22 cellular contexts compared by ENCODE assay signal in genomic region chr5:144202072-144202471, GRCh38. TPM values are rescaled to one million over a fixed set of nuclear protein-coding genes. Genes with fewer than 3 reads are reported as not detected.
DNase-seq lines count a peak whose midpoint lies in the region; ATAC-seq, FAIRE-seq and TF ChIP-seq lines count a peak whose summit lies in the region.
"Had no signal": no experiment of that assay in that cellular context is flagged by ENCODE, and none has a peak within 500 bp of the region (broad histone marks: within the 10 kb centered on the region; RNA-seq: fewer than 3 reads in every experiment).

No MANE protein-coding gene starts in this region.

- H3K27me3 ChIP-seq in endothelial cell of umbilical vein (ENCODE audit: control insufficient read depth in 2 of 2, insufficient read depth in 2 of 2, low read length in 2 of 2) (no peaks in the 10 kb centered on the region), neural cell (ENCODE audit: insufficient read depth, low read depth, low read length) (no peaks in the 10 kb centered on the region)
- H3K27me3 ChIP-seq: brain microvascular endothelial cell had no signal

- H3K27ac ChIP-seq in endothelial cell of umbilical vein (ENCODE audit: insufficient read depth, low read depth, low read length) (no peak overlapping the region), neural cell (ENCODE audit: low read length) (no peak overlapping the region)
- H3K27ac ChIP-seq: brain microvascular endothelial cell, esophagus squamous epithelium, lower lobe of right lung, SJSA1, tibial nerve had no signal

- POLR2A ChIA-PET in endothelial cell of umbilical vein (lab: Charles Lee) = no interaction called here

- no peak overlapping the region for H3K4me3 ChIP-seq in endothelial cell of umbilical vein (replicated peaks in 1 of 3; ENCODE audit: insufficient read depth in 1 of 3, low read depth in 1 of 3, low read length in 3 of 3)
- H3K4me3 ChIP-seq in neural cell (ENCODE audit: low read length) = no peak overlapping the region
- H3K4me3 ChIP-seq: esophagus squamous epithelium, lower lobe of right lung, SJSA1, tibial nerve had no signal

- DNase-seq in G401 (ENCODE audit: low spot score) (peak; percentile 12), NCI-H2029 (lab: John Stamatoyannopoulos, UW) (peak; percentile 69), endothelial cell of umbilical vein (ENCODE audit: low read depth, low spot score) (peak; percentile 33), GM19239 (ENCODE audit: insufficient read length, low spot score) (no peak), epidermal melanocyte (ENCODE audit: insufficient read length, low spot score) (no peak)
- DNase-seq: activated CD4-positive, alpha-beta T cell treated with anti-CD3 and anti-CD28 coated beads for 4 hours; activated CD8-positive, alpha-beta memory T cell treated with anti-CD3 and anti-CD28 coated beads, Interleukin-2, amount 50 U/mL, for 48 hours; activated naive CD4-positive, alpha-beta T cell treated with anti-CD3 and anti-CD28 coated beads, Interleukin-2, amount 10 ng/mL, durations not matched to agents 7 days and 5 days; brain microvascular endothelial cell; CD4-positive, CD25-positive, alpha-beta regulatory T cell; esophagus squamous epithelium; lower lobe of right lung; NCI-H2081 treated with DMSO at 0.1 percent for 48 hours; stimulated activated CD4-positive, alpha-beta T cell treated with anti-CD3 and anti-CD28 coated beads, Interleukin-4, amount 100 ng/mL, for 1 hour; T-helper 9 cell had no signal

- FAIRE-seq in endothelial cell of umbilical vein (lab: Jason Lieb, UNC) (no peak), GM19239 (lab: Jason Lieb, UNC) (no peak)
- FAIRE-seq: H1 had no signal

- H3K4me2 ChIP-seq in endothelial cell of umbilical vein (ENCODE audit: insufficient read depth, low read length) (no peak overlapping the region), neural cell (ENCODE audit: low read length) (peak overlapping the region; percentile 18)

- no peak for ATAC-seq in GM18519 (IDR thresholded peaks at IDR 0.05; ENCODE audit: low FRiP score, unreplicated experiment)
- ATAC-seq: lower lobe of right lung; natural killer cell treated with Interleukin-12 subunit alpha and Interleukin-12 subunit beta and Interleukin-15 and Interleukin-18, amount 100 ng/mL, for 72 hours had no signal

- H3K9me2 ChIP-seq in neural cell (ENCODE audit: insufficient read depth, low read length) = no peaks in the 10 kb centered on the region

- H2AFZ ChIP-seq in endothelial cell of umbilical vein (ENCODE audit: low read depth, low read length) (peak overlapping the region; percentile 58), neural cell (ENCODE audit: low read depth, low read length) (no peak overlapping the region)

- no peaks in the 10 kb centered on the region for H3K79me2 ChIP-seq in endothelial cell of umbilical vein (ENCODE audit: control insufficient read depth, insufficient read depth, low read length)
- no peaks in the 10 kb centered on the region for H3K79me2 ChIP-seq in neural cell (replicated peaks; ENCODE audit: insufficient read depth, low read length)

- TF ChIP-seq POLR2A in endothelial cell of umbilical vein (IDR thresholded peaks at IDR 0.05; ENCODE audit: low read depth, low read length) = no peak

- dilution Hi-C loops in endothelial cell of umbilical vein (cut with MboI; ENCODE audit: extremely low pct_ligation_motif_present, low sequenced_read_pairs) = no loop called here

- intact Hi-C loops in endothelial cell of umbilical vein (cut with micrococcal nuclease) = loop anchor here (2.0 to 10.0 kb wide), 4 partner anchors 263 to 1623 kb away; no protein-coding TSS in a partner anchor

- BruUV-seq in endothelial cell of umbilical vein (replicated peaks; lab: Mats Ljungman, UMichigan) = no TSS peak

- peaks cover 14% of the 10 kb centered on the region for H3K4me1 ChIP-seq in endothelial cell of umbilical vein (ENCODE audit: control insufficient read depth, extremely low read depth, insufficient read depth, low read length)
- H3K4me1 ChIP-seq: lower lobe of right lung had no signal

- no peaks in the 10 kb centered on the region for H3K9me1 ChIP-seq in endothelial cell of umbilical vein (replicated peaks; ENCODE audit: control insufficient read depth, extremely low read depth, insufficient read depth, low read length)

- H3K9me3 ChIP-seq in endothelial cell of umbilical vein (replicated peaks; ENCODE audit: control insufficient read depth, insufficient read depth, low read length) (no peaks in the 10 kb centered on the region), neural cell (ENCODE audit: low read length) (no peaks in the 10 kb centered on the region)
- H3K9me3 ChIP-seq: esophagus squamous epithelium, lower lobe of right lung, SJSA1, tibial nerve had no signal

- in situ Hi-C loops in G401 (cut with HindIII; ENCODE audit: low sequenced_read_pairs) = no loop called here

- H3K36me3 ChIP-seq in endothelial cell of umbilical vein (ENCODE audit: control insufficient read depth in 2 of 2, extremely low read depth in 1 of 2, insufficient read depth in 2 of 2, low read length in 2 of 2) (no peaks in the 10 kb centered on the region), neural cell (ENCODE audit: insufficient read depth, low read length) (no peaks in the 10 kb centered on the region)
- H3K36me3 ChIP-seq: brain microvascular endothelial cell, esophagus squamous epithelium, lower lobe of right lung, SJSA1, tibial nerve had no signal

- no peak for TF ChIP-seq RAD21 in neural cell (conservative IDR thresholded peaks at IDR 0.05)

- H3K9ac ChIP-seq in endothelial cell of umbilical vein (replicated peaks; ENCODE audit: extremely low read depth, insufficient read depth, low read length) (no peak overlapping the region), neural cell (ENCODE audit: low read length) (no peak overlapping the region)

- no peak for TF ChIP-seq EP300 in neural cell (conservative IDR thresholded peaks at IDR 0.05; ENCODE audit: poor library complexity, severe bottlenecking)

- no peaks in the 10 kb centered on the region for H3F3A ChIP-seq in neural cell (ENCODE audit: insufficient read depth, low read length, poor library complexity, severe bottlenecking)

- no peak for TF ChIP-seq CTCF in endothelial cell of umbilical vein (IDR thresholded peaks at IDR 0.05; ENCODE audit: extremely low read depth in 1 of 2, insufficient read depth in 1 of 2, low read depth in 1 of 2, low read length in 2 of 2)
- TF ChIP-seq CTCF in neural cell (IDR thresholded peaks at IDR 0.05; ENCODE audit: poor library complexity, severe bottlenecking) = no peak

- H4K20me1 ChIP-seq in endothelial cell of umbilical vein (replicated peaks; ENCODE audit: control insufficient read depth, extremely low read depth, insufficient read depth, low read length) (no peaks in the 10 kb centered on the region), neural cell (ENCODE audit: insufficient read depth) (no peaks in the 10 kb centered on the region)

- CTCF ChIA-PET in endothelial cell of umbilical vein (lab: Charles Lee) = interaction anchor here (1.1 kb wide), 1 partner anchor 1624 kb away, joined by 4 read pairs; no protein-coding TSS in a partner anchor

TF ChIP-seq in endothelial cell of umbilical vein, 7 proteins besides CTCF, POLR2A, EP300 and RAD21 (continues in another document):
- TF ChIP-seq GATA2 (IDR thresholded peaks at IDR 0.05; ENCODE audit: insufficient read depth, insufficient read length, low read depth, low read length) (no peak), POLR2AphosphoS5 (IDR thresholded peaks at IDR 0.05; ENCODE audit: insufficient read depth, low read depth, low read length) (no peak), MAX (IDR thresholded peaks at IDR 0.05; ENCODE audit: insufficient read depth, insufficient read length) (no peak), JUN (IDR thresholded peaks at IDR 0.05; ENCODE audit: borderline replicate concordance, insufficient read depth, insufficient read length, low read depth) (no peak)

TF ChIP-seq in neural cell, 6 proteins besides CTCF, POLR2A, EP300 and RAD21:
- TF ChIP-seq SMC3 (conservative IDR thresholded peaks at IDR 0.05; ENCODE audit: poor library complexity) = no peak
- peak; percentile 59 for TF ChIP-seq POLR2AphosphoS5 (IDR thresholded peaks at IDR 0.05)

RNA-seq across cellular contexts. Expression of gene KCTD16, which starts 31.4 kb away (rescaled TPM):
- 0.18 TPM in 1 of 2 replicates, not detected in the other for total RNA-seq in G401 (2014; rRNA removed; shearing (Covaris generic))
- total RNA-seq in endothelial cell of umbilical vein = 0.30 and 0.49 TPM in 2 replicates
- polyA plus RNA-seq in endothelial cell of umbilical vein (0.13 and 0.21 TPM in 2 replicates), neural cell (7.1 and 7.2 TPM in 2 replicates)
- polyA plus RNA-seq in endothelial cell of umbilical vein (2011; cell fraction: cytosol; rRNA removed) = 0.14 and 0.25 TPM in 2 replicates
- 0.55 and 0.76 TPM in 2 replicates for polyA plus RNA-seq in endothelial cell of umbilical vein (2011; cell fraction: nucleus; rRNA removed)
- 0.52 and 0.83 TPM in 2 replicates for polyA plus RNA-seq in endothelial cell of umbilical vein (2012)
- polyA minus RNA-seq in endothelial cell of umbilical vein (1.3 and 2.0 TPM in 2 replicates), neural cell (34.1 and 43.2 TPM in 2 replicates)
- polyA minus RNA-seq in endothelial cell of umbilical vein (2011; cell fraction: cytosol; rRNA and poly(A)+ RNA removed) = not detected
- polyA minus RNA-seq in endothelial cell of umbilical vein (2011; cell fraction: nucleus; rRNA and poly(A)+ RNA removed) = 3.7 and 4.2 TPM in 2 replicates
- total RNA-seq: CD4-positive, CD25-positive, alpha-beta regulatory T cell; esophagus squamous epithelium; HT-29; natural killer cell treated with Interleukin-12 subunit alpha and Interleukin-12 subunit beta and Interleukin-15 and Interleukin-18, amount 100 ng/mL, for 72 hours had no signal

RNA-seq across cellular contexts. Expression of gene YIPF5, which starts 31.6 kb away (rescaled TPM):
- 22.3 and 39.9 TPM in 2 replicates for total RNA-seq in G401 (2014; rRNA removed; shearing (Covaris generic))
- 73.7 and 90.0 TPM in 2 replicates for total RNA-seq in endothelial cell of umbilical vein
- polyA plus RNA-seq in endothelial cell of umbilical vein = 78.7 and 82.7 TPM in 2 replicates
- polyA plus RNA-seq in endothelial cell of umbilical vein (2011; cell fraction: cytosol; rRNA removed) = 66.0 and 69.5 TPM in 2 replicates
- 42.0 and 58.0 TPM in 2 replicates for polyA plus RNA-seq in endothelial cell of umbilical vein (2011; cell fraction: nucleus; rRNA removed)
- 106 and 124 TPM in 2 replicates for polyA plus RNA-seq in endothelial cell of umbilical vein (2012)
- polyA minus RNA-seq in endothelial cell of umbilical vein = 136 and 172 TPM in 2 replicates
- 24.1 TPM for polyA minus RNA-seq in endothelial cell of umbilical vein (2011; cell fraction: cytosol; rRNA and poly(A)+ RNA removed)
- polyA minus RNA-seq in endothelial cell of umbilical vein (2011; cell fraction: nucleus; rRNA and poly(A)+ RNA removed) = 56.3 and 60.3 TPM in 2 replicates
- polyA plus RNA-seq in neural cell = 59.6 and 61.6 TPM in 2 replicates
- polyA minus RNA-seq in neural cell = 97.1 and 104 TPM in 2 replicates

Comparison
In these comparisons a context has a peak if more than half of its experiments do, and no peak if none do; other contexts are left out.
1. DNase-seq: peak in G401 (single experiment), NCI-H2029 (single experiment) and endothelial cell of umbilical vein (single experiment); none in GM19239 (single experiment) and epidermal melanocyte (single experiment).